30 cellular contexts compared by ENCODE assay signal in the genomic region with DNA sequence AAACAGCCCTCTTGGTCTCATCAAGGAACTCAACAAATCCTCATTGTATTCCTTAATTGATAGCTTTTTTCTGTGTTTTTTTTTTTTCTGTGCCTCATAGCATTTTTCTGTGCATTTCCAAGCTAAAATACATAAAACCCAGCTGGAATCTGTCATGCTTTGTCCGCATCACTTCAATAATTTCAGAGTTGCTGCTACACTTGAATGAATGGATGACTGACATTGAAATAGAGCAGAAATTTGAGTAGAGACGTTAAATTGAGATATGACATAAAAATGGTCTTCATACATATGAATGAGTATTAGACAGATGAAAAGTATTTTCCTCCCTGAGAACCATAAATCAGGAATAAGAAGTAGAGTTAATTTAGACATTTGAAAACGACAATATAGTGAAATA.
"Had no signal": no experiment of that assay in that cellular context is flagged by ENCODE, and none has a peak within 500 bp of the region (broad histone marks: within the 10 kb centered on the region; RNA-seq: fewer than 3 reads in every experiment).

No MANE protein-coding gene starts in this region.

- H3K4me1 ChIP-seq: adrenal gland, body of pancreas had no signal

- DNase-seq: activated B cell treated with CpG ODN at 0.5 μM for 24 hours; activated CD4-positive, alpha-beta memory T cell treated with anti-CD3 and anti-CD28 coated beads for 36 hours; activated CD4-positive, alpha-beta T cell treated with anti-CD3 and anti-CD28 coated beads for 4 hours; activated CD4-positive, alpha-beta T cell treated with anti-CD3 and anti-CD28 coated beads, Interleukin-2, amount 10 ng/mL, durations not matched to agents 24 days and 14 days; activated CD4-positive, alpha-beta T cell treated with anti-CD3 and anti-CD28 coated beads, Interleukin-2, amount 50 U/mL, for 1 hour; activated CD4-positive, alpha-beta T cell treated with anti-CD3 and anti-CD28 coated beads, Interleukin-2, amount 50 U/mL, for 4 hours; activated CD4-positive, CD25-positive, alpha-beta regulatory T cell treated with anti-CD3 and anti-CD28 coated beads, Interleukin-2, amount 50 U/mL, for 72 hours; activated CD8-positive, alpha-beta memory T cell treated with anti-CD3 and anti-CD28 coated beads, Interleukin-2, amount 50 U/mL, for 4 hours; activated CD8-positive, alpha-beta T cell treated with anti-CD3 and anti-CD28 coated beads for 36 hours; activated effector memory CD4-positive, alpha-beta T cell treated with anti-CD3 and anti-CD28 coated beads, Interleukin-2, amount 50 U/mL, for 16 hours; activated gamma-delta T cell treated with Interleukin-2 at 50 U/mL for 16 hours; activated naive CD4-positive, alpha-beta T cell; activated naive CD4-positive, alpha-beta T cell treated with anti-CD3 and anti-CD28 coated beads for 36 hours; activated naive CD4-positive, alpha-beta T cell treated with anti-CD3 and anti-CD28 coated beads, Interleukin-2, amount 50 U/mL, for 16 hours; activated naive CD8-positive, alpha-beta T cell treated with anti-CD3 and anti-CD28 coated beads for 36 hours; activated T-cell treated with anti-CD3 and anti-CD28 coated beads for 4 hours; activated T-cell treated with anti-CD3 and anti-CD28 coated beads, Interleukin-2, amount 50 U/mL, for 1 hour; activated T-cell treated with anti-CD3 and anti-CD28 coated beads, Interleukin-2, amount 50 U/mL, for 4 hours; activated T-cell treated with anti-CD3 and anti-CD28 coated beads, Interleukin-2, amount 50 U/mL, for 72 hours; adrenal gland; amniotic stem cell; aorta; body of pancreas; brain microvascular endothelial cell; caudate nucleus; cerebellar nuclear complex; T-helper 2 cell; T-helper 9 cell had no signal

- H3K36me3 ChIP-seq: adrenal gland, brain microvascular endothelial cell, cardiac muscle cell had no signal

- H3K27me3 ChIP-seq: adrenal gland, body of pancreas, brain microvascular endothelial cell, cardiac muscle cell had no signal

- H3K9me3 ChIP-seq: adrenal gland, body of pancreas had no signal

- H3K27ac ChIP-seq: adrenal gland, body of pancreas, brain microvascular endothelial cell, cardiac muscle cell, VCaP had no signal

- H3K4me3 ChIP-seq: adrenal gland, body of pancreas, cardiac muscle cell had no signal
